8 cellular contexts compared by ENCODE assay signal in genomic region chr19:35029737-35030256, GRCh38. TPM values are rescaled to one million over a fixed set of nuclear protein-coding genes. Genes with fewer than 3 reads are reported as not detected.
A peak's percentile ranks its signal among the peaks of the same experiment; 100 is the strongest.
DNase-seq lines count a peak whose midpoint lies in the region; ATAC-seq and TF ChIP-seq lines count a peak whose summit lies in the region.

No MANE protein-coding gene starts in this region.

- no peak overlapping the region for H3K27ac ChIP-seq in cardiac muscle cell
- no peak overlapping the region for H3K27ac ChIP-seq in brain microvascular endothelial cell
- no peak overlapping the region for H3K27ac ChIP-seq in mesodermal cell (ENCODE audit: low read depth, low read length, severe bottlenecking)

- no peak for TF ChIP-seq CTCF in cardiac muscle cell (IDR thresholded peaks at IDR 0.05; ENCODE audit: low read depth, low read length)
- no peak for TF ChIP-seq CTCF in brain microvascular endothelial cell (IDR thresholded peaks at IDR 0.05; ENCODE audit: low read depth, low read length, missing control alignments)

- no peaks in the 10 kb centered on the region for H3K4me1 ChIP-seq in cardiac muscle cell (ENCODE audit: low read depth)
- H3K4me1 ChIP-seq in mesodermal cell (ENCODE audit: control insufficient read depth, insufficient read depth, low read length, poor library complexity, severe bottlenecking), result peaks cover 3% of the 10 kb centered on the region

- WGBS in mesodermal cell (ENCODE audit: insufficient coverage in 2 of 2), 2 experiments, result 30 to 35% methylated on average over 5 to 9 of the region's 11 CpGs

- peak overlapping the region; percentile 57 for H3K4me3 ChIP-seq in cardiac muscle cell
- peak overlapping the region; percentile 32 for H3K4me3 ChIP-seq in brain microvascular endothelial cell (ENCODE audit: low read depth, low read length)
- H3K4me3 ChIP-seq in mesodermal cell (ENCODE audit: extremely low read depth, insufficient read depth, low read length, poor library complexity, severe bottlenecking), result peak overlapping the region; percentile 26

- H3K9me3 ChIP-seq in cardiac muscle cell (ENCODE audit: low read depth) (no peaks in the 10 kb centered on the region), mesodermal cell (ENCODE audit: control insufficient read depth, low read length) (no peaks in the 10 kb centered on the region)

- peaks cover 18% of the 10 kb centered on the region for H3K27me3 ChIP-seq in cardiac muscle cell
- H3K27me3 ChIP-seq in brain microvascular endothelial cell (replicated peaks), result no peaks in the 10 kb centered on the region

- H3K36me3 ChIP-seq in cardiac muscle cell (peaks cover 18% of the 10 kb centered on the region), brain microvascular endothelial cell (replicated peaks) (peaks cover 31% of the 10 kb centered on the region), mesodermal cell (ENCODE audit: control insufficient read depth, insufficient read depth, low read length) (peaks cover 40% of the 10 kb centered on the region)

- no peak for DNase-seq in cardiac muscle cell (ENCODE audit: low read depth in 1 of 2, low spot score in 1 of 2)
- DNase-seq in Right ventricle myocardium inferior (ENCODE audit: missing footprints), result no peak
- no peak for DNase-seq in brain microvascular endothelial cell
- no peak for DNase-seq in mesenteric fat pad (ENCODE audit: low spot score)
- no peak for DNase-seq in SW480 (ENCODE audit: low spot score)

- ATAC-seq in Right ventricle myocardium inferior (no peak), GM21528 (IDR thresholded peaks at IDR 0.05; ENCODE audit: low FRiP score, unreplicated experiment) (no peak), HG02938 (IDR thresholded peaks at IDR 0.05; ENCODE audit: unreplicated experiment) (no peak)

- intact Hi-C loops in Right ventricle myocardium inferior (cut with DNase I), result no loop called here

- in situ Hi-C loops in brain microvascular endothelial cell (cut with HindIII; ENCODE audit: low pct_ligation_motif_present, low sequenced_read_pairs), result no loop called here

RNA-seq across cellular contexts. Expression of gene SCN1B, which starts 0.5 kb away (rescaled TPM):
- total RNA-seq in cardiac muscle cell, result 1.2 and 4.2 TPM in 2 replicates
- polyA plus RNA-seq in cardiac muscle cell, result 1.6 and 2.2 TPM in 2 replicates
- total RNA-seq in Right ventricle myocardium inferior, result 44.3 TPM
- polyA plus RNA-seq in mesodermal cell (2013, experiment 1 of 2), result 3.1 TPM
- polyA plus RNA-seq in mesodermal cell (2013, experiment 2 of 2), result 2.6 TPM
- 17.3 TPM for total RNA-seq in mesenteric fat pad

RNA-seq across cellular contexts. Expression of gene HPN, which starts 11.7 kb away (rescaled TPM):
- total RNA-seq in cardiac muscle cell, result 12.9 and 36.2 TPM in 2 replicates
- 21.3 and 43.7 TPM in 2 replicates for polyA plus RNA-seq in cardiac muscle cell
- 5.5 TPM for total RNA-seq in Right ventricle myocardium inferior
- polyA plus RNA-seq in mesodermal cell (2013, experiment 1 of 2), result 0.81 TPM
- polyA plus RNA-seq in mesodermal cell (2013, experiment 2 of 2), result 0.86 TPM
- 1.4 TPM for total RNA-seq in mesenteric fat pad

RNA-seq across cellular contexts. Expression of gene GRAMD1A, which starts 29.7 kb away (rescaled TPM):
- total RNA-seq in cardiac muscle cell (68.8 and 113 TPM in 2 replicates), Right ventricle myocardium inferior (25.8 TPM), mesenteric fat pad (76.8 TPM)
- 84.6 and 127 TPM in 2 replicates for polyA plus RNA-seq in cardiac muscle cell
- 111 TPM for polyA plus RNA-seq in mesodermal cell (2013, experiment 1 of 2)
- 91.4 TPM for polyA plus RNA-seq in mesodermal cell (2013, experiment 2 of 2)
